10 cellular contexts compared by ENCODE assay signal in the genomic region with DNA sequence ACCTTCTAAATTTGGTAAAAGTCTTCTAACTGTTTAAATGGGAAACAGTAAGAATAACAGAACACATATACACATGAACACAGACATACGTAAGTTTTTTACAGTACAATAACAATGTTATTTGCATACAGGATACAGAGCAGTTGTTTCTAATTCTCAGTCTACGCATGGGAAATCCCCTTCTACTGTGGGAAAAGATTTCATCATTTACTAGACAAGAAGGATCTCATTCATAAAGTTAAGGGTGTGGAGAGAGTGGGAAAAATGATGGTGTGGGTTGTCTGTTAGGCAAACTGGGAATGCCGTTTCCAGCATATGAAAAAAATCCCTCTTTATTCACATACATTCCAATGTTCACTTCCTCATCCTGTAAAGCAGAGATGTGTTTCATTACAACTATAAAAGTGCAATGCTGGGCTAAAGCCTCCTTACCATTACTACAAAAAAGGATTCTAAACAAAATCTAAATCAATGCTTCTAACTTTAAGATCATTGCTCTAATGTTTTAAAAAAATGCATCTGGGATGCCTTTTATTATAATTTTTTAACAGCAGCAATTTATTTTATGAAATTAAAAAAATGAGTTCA.
DNase-seq lines count a peak whose midpoint lies in the region; ATAC-seq, FAIRE-seq and TF ChIP-seq lines count a peak whose summit lies in the region.
"Had no signal": no experiment of that assay in that cellular context is flagged by ENCODE, and none has a peak within 500 bp of the region (broad histone marks: within the 10 kb centered on the region; RNA-seq: fewer than 3 reads in every experiment).

No MANE protein-coding gene starts in this region.

- H3K4me1 ChIP-seq in naive thymus-derived CD4-positive, alpha-beta T cell (ENCODE audit: control insufficient read depth in 2 of 2, insufficient read depth in 2 of 2, low read length in 2 of 2), result no peaks in the 10 kb centered on the region
- H3K4me1 ChIP-seq in kidney (ENCODE audit: control insufficient read depth in 1 of 2, insufficient read depth in 1 of 2, low read depth in 1 of 2, low read length in 2 of 2) (no peaks in the 10 kb centered on the region), sigmoid colon (peaks cover 0 to 13% (median 0%) of the 10 kb centered on the region in 4 donors)
- H3K4me1 ChIP-seq: colonic mucosa had no signal

- H3K9me3 Mint-ChIP-seq in naive thymus-derived CD4-positive, alpha-beta T cell, result peaks cover 0 to 2% (median 0%) of the 10 kb centered on the region in 11 donors

- H3K27ac ChIP-seq in SU-DHL-6 (ENCODE audit: low read depth, low read length) (no peak overlapping the region), kidney (ENCODE audit: low read depth in 2 of 2, low read length in 2 of 2) (no peak overlapping the region), sigmoid colon (no peak overlapping the region)
- H3K27ac ChIP-seq in naive thymus-derived CD4-positive, alpha-beta T cell (ENCODE audit: low read depth, low read length), result no peak overlapping the region
- H3K27ac ChIP-seq: colonic mucosa had no signal

- H3K9ac ChIP-seq in SU-DHL-6 (ENCODE audit: low read length) (no peak overlapping the region), kidney (ENCODE audit: low read length in 2 of 2) (no peak overlapping the region)

- H2AFZ ChIP-seq in SU-DHL-6 (ENCODE audit: low read depth, low read length, severe bottlenecking), result no peak overlapping the region

- H3K4me3 Mint-ChIP-seq in naive thymus-derived CD4-positive, alpha-beta T cell, result no peak overlapping the region

- POLR2A ChIA-PET in naive thymus-derived CD4-positive, alpha-beta T cell (lab: Charles Lee), result no interaction called here

- H3K4me1 Mint-ChIP-seq in naive thymus-derived CD4-positive, alpha-beta T cell, result peaks cover 6 to 12% (median 11%) of the 10 kb centered on the region in 7 donors

- H3K36me3 Mint-ChIP-seq in naive thymus-derived CD4-positive, alpha-beta T cell, result no peaks in the 10 kb centered on the region

- H3K27me3 ChIP-seq in SU-DHL-6 (ENCODE audit: low read length) (no peaks in the 10 kb centered on the region), sigmoid colon (no peaks in the 10 kb centered on the region)
- peaks cover 0 to 5% of the 10 kb centered on the region in 2 donors for H3K27me3 ChIP-seq in naive thymus-derived CD4-positive, alpha-beta T cell (ENCODE audit: control insufficient read depth in 2 of 2, insufficient read depth in 2 of 2, low read length in 2 of 2)
- H3K27me3 ChIP-seq: colonic mucosa had no signal

- FAIRE-seq in kidney (lab: Jason Lieb, UNC), result no peak

- peaks cover 6 to 30% (median 24%) of the 10 kb centered on the region in 5 donors for H3K27me3 Mint-ChIP-seq in naive thymus-derived CD4-positive, alpha-beta T cell

- no peak for TF ChIP-seq POLR2A in sigmoid colon (IDR thresholded peaks at IDR 0.05)

- TF ChIP-seq CTCF in SU-DHL-6 (IDR thresholded peaks at IDR 0.05; ENCODE audit: insufficient read depth, low read length, poor library complexity, severe bottlenecking), result no peak
- no peak for TF ChIP-seq CTCF in kidney (IDR thresholded peaks at IDR 0.05; ENCODE audit: borderline replicate concordance, extremely low read depth, insufficient read depth)
- TF ChIP-seq CTCF in sigmoid colon (IDR thresholded peaks at IDR 0.05), result no peak

- intact Hi-C loops in naive thymus-derived CD4-positive, alpha-beta T cell (cut with micrococcal nuclease), result no loop called here
- intact Hi-C loops in kidney (cut with DNase I) (no loop called here), sigmoid colon (cut with DNase I) (no loop called here)

- ATAC-seq in GM19023 (IDR thresholded peaks at IDR 0.05; ENCODE audit: unreplicated experiment) (peak; percentile 89), HG02798 (IDR thresholded peaks at IDR 0.05; ENCODE audit: poor library complexity, unreplicated experiment) (peak; percentile 96)
- ATAC-seq in naive thymus-derived CD4-positive, alpha-beta T cell, result peak; percentile 40

- H3K4me3 ChIP-seq in SU-DHL-6 (ENCODE audit: insufficient read depth, low read length, poor library complexity, severe bottlenecking) (no peak overlapping the region), kidney (ENCODE audit: low read length in 2 of 2) (no peak overlapping the region), sigmoid colon (no peak overlapping the region)
- no peak overlapping the region for H3K4me3 ChIP-seq in naive thymus-derived CD4-positive, alpha-beta T cell (ENCODE audit: low read length)
- H3K4me3 ChIP-seq: colonic mucosa had no signal

- H3K4me2 ChIP-seq in SU-DHL-6 (ENCODE audit: low read depth, low read length, poor library complexity, severe bottlenecking), result peak overlapping the region; percentile 56

- DNase-seq in naive thymus-derived CD4-positive, alpha-beta T cell, result peak in 1 of 9 donors; percentile 20
- DNase-seq in cerebellar nuclear complex (lab: John Stamatoyannopoulos, UW), result no peak
- DNase-seq in DMS53 treated with DMSO at 0.1 percent for 48 hours (lab: John Stamatoyannopoulos, UW; ENCODE audit: unreplicated experiment), result no peak
- DNase-seq in kidney, result no peak
- no peak for DNase-seq in sigmoid colon
- DNase-seq: colonic mucosa, NCI-H2081 had no signal

- no peaks in the 10 kb centered on the region for H3F3A ChIP-seq in SU-DHL-6 (ENCODE audit: insufficient read depth)

- no peak for TF ChIP-seq EP300 in sigmoid colon (IDR thresholded peaks at IDR 0.05)

- CTCF ChIA-PET in naive thymus-derived CD4-positive, alpha-beta T cell (lab: Charles Lee), result no interaction called here

- no peak overlapping the region for H3K27ac Mint-ChIP-seq in naive thymus-derived CD4-positive, alpha-beta T cell

- H3K9me3 ChIP-seq in SU-DHL-6 (ENCODE audit: insufficient read depth, low read length) (no peaks in the 10 kb centered on the region), kidney (ENCODE audit: control insufficient read depth in 1 of 2, low read length in 2 of 2) (peaks cover 0 to 2% of the 10 kb centered on the region in 2 donors), sigmoid colon (no peaks in the 10 kb centered on the region)
- H3K9me3 ChIP-seq in naive thymus-derived CD4-positive, alpha-beta T cell (ENCODE audit: control insufficient read depth in 2 of 3, low read length in 3 of 3), result no peaks in the 10 kb centered on the region
- H3K9me3 ChIP-seq: colonic mucosa had no signal

- WGBS in sigmoid colon, 2 donors, result 5 to 20% methylated on average over 3 of the region's 3 CpGs

- no peaks in the 10 kb centered on the region for H3K36me3 ChIP-seq in SU-DHL-6 (ENCODE audit: low read length)
- no peaks in the 10 kb centered on the region for H3K36me3 ChIP-seq in naive thymus-derived CD4-positive, alpha-beta T cell (ENCODE audit: control insufficient read depth in 2 of 3, insufficient read depth in 3 of 3, low read length in 3 of 3)
- H3K36me3 ChIP-seq in kidney (ENCODE audit: control insufficient read depth in 1 of 2, insufficient read depth in 2 of 2, low read length in 2 of 2), result no peaks in the 10 kb centered on the region
- H3K36me3 ChIP-seq in sigmoid colon, result no peaks in the 10 kb centered on the region
- H3K36me3 ChIP-seq: colonic mucosa had no signal

- H3K9me2 ChIP-seq in SU-DHL-6 (replicated peaks; ENCODE audit: insufficient read depth, low read length), result no peaks in the 10 kb centered on the region

- H4K20me1 ChIP-seq in SU-DHL-6 (ENCODE audit: low read depth, low read length), result no peaks in the 10 kb centered on the region

- H3K79me2 ChIP-seq in SU-DHL-6 (ENCODE audit: insufficient read depth, low read length), result no peaks in the 10 kb centered on the region

Comparison
In these comparisons a context has a peak if more than half of its experiments do, and no peak if none do; other contexts are left out.
1. ATAC-seq: peak in every context shown above with its lines; median percentile 96 in HG02798; 89 in GM19023; 40 in naive thymus-derived CD4-positive, alpha-beta T cell.